In the genomic region with DNA sequence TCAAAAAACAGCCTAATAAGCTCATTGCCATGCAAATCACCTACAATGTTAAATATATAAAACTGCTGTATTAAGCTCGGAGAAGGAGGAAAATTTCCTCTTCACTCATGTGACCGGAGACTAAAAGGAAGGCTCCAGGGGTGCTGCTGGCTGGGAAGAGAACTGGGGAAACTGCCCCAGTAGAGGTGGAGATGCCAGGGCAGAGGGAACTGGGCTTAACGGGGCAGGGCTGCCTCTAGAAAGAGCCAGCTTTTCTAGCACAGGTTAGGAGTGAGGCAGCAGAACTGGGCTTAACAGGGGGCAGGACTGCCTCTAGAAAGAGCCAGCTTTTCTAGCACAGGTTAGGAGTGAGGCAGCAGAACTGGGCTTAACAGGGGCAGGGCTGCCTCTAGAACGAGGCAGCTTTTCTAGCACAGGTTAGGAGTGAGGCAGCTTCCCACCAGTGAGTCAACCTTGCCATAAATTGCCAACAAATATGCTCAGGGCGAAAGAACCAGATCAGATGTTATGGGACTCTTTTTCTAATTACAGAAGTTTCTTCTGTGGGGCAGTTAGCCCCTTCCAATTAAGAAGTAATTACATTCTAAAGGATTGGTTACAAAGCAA, we compare ENCODE assay signal across 29 cellular contexts.
"Had no signal": no experiment of that assay in that cellular context is flagged by ENCODE, and none has a peak within 500 bp of the region (broad histone marks: within the 10 kb centered on the region; RNA-seq: fewer than 3 reads in every experiment).

No MANE protein-coding gene starts in this region.

- H3K27ac ChIP-seq: brain microvascular endothelial cell, gastrocnemius medialis, thoracic aorta, upper lobe of left lung, WERI-Rb-1 had no signal

- H3K4me3 ChIP-seq: gastrocnemius medialis, mucosa of descending colon, sigmoid colon, thoracic aorta, upper lobe of left lung had no signal

- DNase-seq: activated CD4-positive, alpha-beta T cell treated with anti-CD3 and anti-CD28 coated beads for 1 hour; activated CD4-positive, alpha-beta T cell treated with anti-CD3 and anti-CD28 coated beads, Interleukin-2, amount 50 U/mL, for 1 hour; activated CD8-positive, alpha-beta T cell treated with anti-CD3 and anti-CD28 coated beads, Interleukin-2, amount 10 ng/mL, durations not matched to agents 7 days and 5 days; activated gamma-delta T cell; activated naive CD4-positive, alpha-beta T cell treated with anti-CD3 and anti-CD28 coated beads, Interleukin-2, amount 50 U/mL, for 16 hours; activated naive CD8-positive, alpha-beta T cell treated with anti-CD3 and anti-CD28 coated beads, Interleukin-2, amount 50 U/mL, for 24 hours; anterior cingulate cortex; brain microvascular endothelial cell; caudate nucleus; dermis blood vessel endothelial cell; effector CD8-positive, alpha-beta T cell; gastrocnemius medialis; hypothalamus; left cardiac atrium; mucosa of descending colon; nephron progenitor cell; occipital lobe; retina; sigmoid colon; stimulated activated CD4-positive, alpha-beta T cell treated with anti-CD3 and anti-CD28 coated beads, Interleukin-2, amount 100 ng/mL, for 48 hours; stimulated activated CD8-positive, alpha-beta memory T cell treated with anti-CD3 and anti-CD28 coated beads, Interleukin-4, amount 100 ng/mL, for 48 hours; stimulated activated naive CD4-positive, alpha-beta T cell; T-helper 1 cell; upper lobe of left lung; WERI-Rb-1 had no signal

- H3K4me1 Mint-ChIP-seq: memory B cell had no signal

- H3K36me3 ChIP-seq: brain microvascular endothelial cell, gastrocnemius medialis, sigmoid colon, thoracic aorta, upper lobe of left lung, WERI-Rb-1 had no signal

- ATAC-seq: activated CD8-positive, alpha-beta T cell treated with anti-CD3 and anti-CD28 coated beads, Interleukin-2, amount 10 ng/mL, durations not matched to agents 7 days and 5 days; activated naive CD8-positive, alpha-beta T cell treated with anti-CD3 and anti-CD28 coated beads, Interleukin-2, amount 50 U/mL, for 24 hours; gastrocnemius medialis; left cardiac atrium; mucosa of descending colon had no signal

- H3K4me3 Mint-ChIP-seq: activated CD8-positive, alpha-beta T cell treated with anti-CD3 and anti-CD28 coated beads, Interleukin-2, amount 10 ng/mL, durations not matched to agents 7 days and 5 days; activated naive CD8-positive, alpha-beta T cell treated with anti-CD3 and anti-CD28 coated beads, Interleukin-2, amount 50 U/mL, for 24 hours; activated T-helper 1 cell treated with anti-CD3 and anti-CD28 coated beads, Interleukin-12 subunit alpha, Interleukin-12 subunit beta, Interleukin-2, Interleukin-4 antibody, amounts not matched to agents 30 ng/mL and 10 ng/mL and 1 ng/mL, durations not matched to agents 14 hours and 24 hours and 36 hours; memory B cell; nephron progenitor cell had no signal

- H3K4me1 ChIP-seq: gastrocnemius medialis, upper lobe of left lung had no signal

- H3K9me3 Mint-ChIP-seq: activated naive CD8-positive, alpha-beta T cell treated with anti-CD3 and anti-CD28 coated beads, Interleukin-2, amount 50 U/mL, for 24 hours; activated T-helper 1 cell treated with anti-CD3 and anti-CD28 coated beads, Interleukin-12 subunit alpha, Interleukin-12 subunit beta, Interleukin-2, Interleukin-4 antibody, amounts not matched to agents 30 ng/mL and 10 ng/mL and 1 ng/mL, durations not matched to agents 14 hours and 24 hours and 36 hours; memory B cell; nephron progenitor cell had no signal

- FAIRE-seq: TTC549 had no signal

- H3K27me3 Mint-ChIP-seq: activated naive CD8-positive, alpha-beta T cell treated with anti-CD3 and anti-CD28 coated beads, Interleukin-2, amount 50 U/mL, for 24 hours; memory B cell had no signal

- H3K9me3 ChIP-seq: gastrocnemius medialis, mucosa of descending colon, sigmoid colon, thoracic aorta, upper lobe of left lung had no signal

- H3K27me3 ChIP-seq: brain microvascular endothelial cell, gastrocnemius medialis, sigmoid colon, upper lobe of left lung had no signal

- H3K27ac Mint-ChIP-seq: activated CD8-positive, alpha-beta T cell treated with anti-CD3 and anti-CD28 coated beads, Interleukin-2, amount 10 ng/mL, durations not matched to agents 7 days and 5 days; activated naive CD8-positive, alpha-beta T cell treated with anti-CD3 and anti-CD28 coated beads, Interleukin-2, amount 50 U/mL, for 24 hours; activated T-helper 1 cell treated with anti-CD3 and anti-CD28 coated beads, Interleukin-12 subunit alpha, Interleukin-12 subunit beta, Interleukin-2, Interleukin-4 antibody, amounts not matched to agents 30 ng/mL and 10 ng/mL and 1 ng/mL, durations not matched to agents 14 hours and 24 hours and 36 hours; memory B cell; nephron progenitor cell had no signal
